Comparison of ENCODE assay signal across 8 cellular contexts in genomic region chr3:68893600-68894239, GRCh38. TPM values are rescaled to one million over a fixed set of nuclear protein-coding genes. Genes with fewer than 3 reads are reported as not detected.
DNase-seq lines count a peak whose midpoint lies in the region; ATAC-seq and TF ChIP-seq lines count a peak whose summit lies in the region.
"Had no signal": no experiment of that assay in that cellular context is flagged by ENCODE, and none has a peak within 500 bp of the region (broad histone marks: within the 10 kb centered on the region; RNA-seq: fewer than 3 reads in every experiment).

No MANE protein-coding gene starts in this region.

- DNase-seq in GM04504 (ENCODE audit: low read depth) (peak; percentile 13), M059J (ENCODE audit: low read depth) (peak; percentile 14), lung microvascular endothelial cell (ENCODE audit: low read depth in 2 of 2) (peak; percentile 44 to 64), DMS153 (lab: John Stamatoyannopoulos, UW) (no peak)
- DNase-seq in stimulated activated naive B cell treated with anti-CD40 and anti-IgM and Interleukin-4, amounts not matched to agents 10 μg/mL and 1 μg/mL and 100 μg/mL, for 72 hours, result no peak
- DNase-seq: activated B cell treated with CpG ODN at 0.5 μM for 24 hours had no signal

- H3K4me1 Mint-ChIP-seq in brain, result peaks cover 3% of the 10 kb centered on the region
- H3K4me1 Mint-ChIP-seq in stimulated activated naive B cell treated with anti-CD40 and anti-IgM and Interleukin-4, amounts not matched to agents 10 μg/mL and 1 μg/mL and 100 μg/mL, for 72 hours, result no peaks in the 10 kb centered on the region
- H3K4me1 Mint-ChIP-seq: activated B cell treated with CpG ODN at 0.5 μM for 24 hours had no signal

- peaks cover 7% of the 10 kb centered on the region for H3K27me3 Mint-ChIP-seq in brain
- H3K27me3 Mint-ChIP-seq in stimulated activated naive B cell treated with anti-CD40 and anti-IgM and Interleukin-4, amounts not matched to agents 10 μg/mL and 1 μg/mL and 100 μg/mL, for 72 hours, result peaks cover 14 to 18% of the 10 kb centered on the region in 2 donors

- TF ChIP-seq CTCF in brain (conservative IDR thresholded peaks at IDR 0.05), result peak; percentile 69 to 80

- H3K36me3 Mint-ChIP-seq in brain, result no peaks in the 10 kb centered on the region
- H3K36me3 Mint-ChIP-seq in stimulated activated naive B cell treated with anti-CD40 and anti-IgM and Interleukin-4, amounts not matched to agents 10 μg/mL and 1 μg/mL and 100 μg/mL, for 72 hours, result no peaks in the 10 kb centered on the region

- H3K27ac Mint-ChIP-seq in brain, result no peak overlapping the region
- H3K27ac Mint-ChIP-seq in stimulated activated naive B cell treated with anti-CD40 and anti-IgM and Interleukin-4, amounts not matched to agents 10 μg/mL and 1 μg/mL and 100 μg/mL, for 72 hours, result no peak overlapping the region
- H3K27ac Mint-ChIP-seq: activated B cell treated with CpG ODN at 0.5 μM for 24 hours had no signal

- ATAC-seq in HG03457 (IDR thresholded peaks at IDR 0.05; ENCODE audit: unreplicated experiment), result no peak
- ATAC-seq in stimulated activated naive B cell treated with anti-CD40 and anti-IgM and Interleukin-4, amounts not matched to agents 10 μg/mL and 1 μg/mL and 100 μg/mL, for 72 hours (replicated peaks), result no peak

- no peaks in the 10 kb centered on the region for H3K9me3 Mint-ChIP-seq in brain
- H3K9me3 Mint-ChIP-seq in stimulated activated naive B cell treated with anti-CD40 and anti-IgM and Interleukin-4, amounts not matched to agents 10 μg/mL and 1 μg/mL and 100 μg/mL, for 72 hours, result no peaks in the 10 kb centered on the region
- H3K9me3 Mint-ChIP-seq: activated B cell treated with CpG ODN at 0.5 μM for 24 hours had no signal

- H3K4me3 Mint-ChIP-seq in brain, result no peak overlapping the region
- no peak overlapping the region for H3K4me3 Mint-ChIP-seq in stimulated activated naive B cell treated with anti-CD40 and anti-IgM and Interleukin-4, amounts not matched to agents 10 μg/mL and 1 μg/mL and 100 μg/mL, for 72 hours
- H3K4me3 Mint-ChIP-seq: activated B cell treated with CpG ODN at 0.5 μM for 24 hours had no signal

RNA-seq across cellular contexts. Expression of gene TAFA4, which starts 38.6 kb away (rescaled TPM):
- not detected in 2 replicates for total RNA-seq in M059J (2014; rRNA removed; shearing (Covaris generic))
- 0.81 TPM for polyA plus RNA-seq in brain (ENCODE audit: insufficient read depth, low read depth, low replicate concordance)
- not detected in 2 replicates for total RNA-seq in lung microvascular endothelial cell
- total RNA-seq: activated B cell treated with CpG ODN at 0.5 μM for 24 hours had no signal

Comparison
In these comparisons a context has a peak if more than half of its experiments do, and no peak if none do; other contexts are left out.
1. DNase-seq: peak in GM04504 (single experiment), M059J (single experiment) and lung microvascular endothelial cell (2 of 2); none in DMS153 (single experiment) and stimulated activated naive B cell treated with anti-CD40 and anti-IgM and Interleukin-4, amounts not matched to agents 10 μg/mL and 1 μg/mL and 100 μg/mL, for 72 hours (single experiment).